Comparison of ENCODE assay signal across 26 cellular contexts in the genomic region with DNA sequence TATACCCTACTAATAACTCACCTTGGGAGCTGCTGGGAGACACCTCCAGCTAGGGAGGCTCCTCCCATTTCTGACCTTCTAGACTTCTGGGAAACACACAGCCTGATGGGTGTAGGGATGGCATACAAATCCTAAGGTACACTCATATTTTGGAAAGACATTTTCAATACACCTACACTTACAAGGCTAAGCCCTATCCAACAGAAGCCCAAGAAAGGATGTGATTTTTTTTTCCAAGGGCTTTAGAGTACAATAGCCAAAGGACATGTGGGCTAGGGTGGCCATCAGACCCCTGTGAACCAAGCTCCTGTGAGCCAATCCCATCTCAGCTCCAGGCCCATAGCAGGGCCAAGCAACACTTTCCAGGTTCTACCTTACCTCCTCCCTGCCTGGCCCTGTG.
DNase-seq lines count a peak whose midpoint lies in the region; ATAC-seq and TF ChIP-seq lines count a peak whose summit lies in the region.
"Had no signal": no experiment of that assay in that cellular context is flagged by ENCODE, and none has a peak within 500 bp of the region (broad histone marks: within the 10 kb centered on the region; RNA-seq: fewer than 3 reads in every experiment).

No MANE protein-coding gene starts in this region.

- peaks cover 35% of the 10 kb centered on the region for H3K36me3 Mint-ChIP-seq in CD4-positive, alpha-beta T cell (ENCODE audit: low read depth)
- H3K36me3 Mint-ChIP-seq in effector memory CD8-positive, alpha-beta T cell (ENCODE audit: insufficient read depth) = peaks cover 8% of the 10 kb centered on the region

- H3K27ac Mint-ChIP-seq in CD4-positive, alpha-beta T cell = peak overlapping the region; percentile 70
- peak overlapping the region; percentile 44 to 84 for H3K27ac Mint-ChIP-seq in effector memory CD8-positive, alpha-beta T cell
- H3K27ac Mint-ChIP-seq: IgD-negative memory B cell had no signal

- H3K4me1 Mint-ChIP-seq in CD4-positive, alpha-beta T cell (ENCODE audit: low read depth) = peaks cover 50% of the 10 kb centered on the region
- H3K4me1 Mint-ChIP-seq in effector memory CD8-positive, alpha-beta T cell (ENCODE audit: low read depth in 2 of 2) = peaks cover 30 to 40% of the 10 kb centered on the region in 2 donors

- intact Hi-C loops in CD4-positive, alpha-beta T cell (cut with DNase I, micrococcal nuclease) = no loop called here
- intact Hi-C loops in mucosa of descending colon (cut with DNase I, micrococcal nuclease) = no loop called here

- H3K36me3 ChIP-seq in HEK293 (ENCODE audit: control insufficient read depth in 2 of 2, insufficient read depth in 1 of 2, low read length in 2 of 2) = peaks cover 15 to 59% of the 10 kb centered on the region in 2 experiments
- H3K36me3 ChIP-seq in mucosa of descending colon (ENCODE audit: low read depth) = no peaks in the 10 kb centered on the region

- H3K9me3 Mint-ChIP-seq in CD4-positive, alpha-beta T cell = no peaks in the 10 kb centered on the region
- no peaks in the 10 kb centered on the region for H3K9me3 Mint-ChIP-seq in effector memory CD8-positive, alpha-beta T cell
- H3K9me3 Mint-ChIP-seq: IgD-negative memory B cell had no signal

- no peaks in the 10 kb centered on the region for H3K27me3 Mint-ChIP-seq in CD4-positive, alpha-beta T cell
- H3K27me3 Mint-ChIP-seq in effector memory CD8-positive, alpha-beta T cell = no peaks in the 10 kb centered on the region
- H3K27me3 Mint-ChIP-seq: IgD-negative memory B cell had no signal

- H3K4me1 ChIP-seq in HEK293 (ENCODE audit: control insufficient read depth, insufficient read depth, low read length) = no peaks in the 10 kb centered on the region
- H3K4me1 ChIP-seq in mucosa of descending colon (ENCODE audit: low read depth) = peaks cover 23% of the 10 kb centered on the region

- CTCF ChIA-PET in CD4-positive, alpha-beta T cell (lab: Charles Lee) = no interaction called here
- CTCF ChIA-PET in HEK293 (lab: Yijun Ruan, JAX) = no interaction called here

- no peak for ATAC-seq in CD4-positive, alpha-beta T cell (ENCODE audit: poor library complexity)
- no peak for ATAC-seq in effector memory CD8-positive, alpha-beta T cell (replicated peaks)
- ATAC-seq in mucosa of descending colon (peak; percentile 7), GM21447 (IDR thresholded peaks at IDR 0.05; ENCODE audit: unreplicated experiment) (no peak), HG03045 (IDR thresholded peaks at IDR 0.05; ENCODE audit: unreplicated experiment) (no peak)

- H3K27ac ChIP-seq in CD4-positive, alpha-beta T cell (ENCODE audit: low read depth, low read length) = no peak overlapping the region
- H3K27ac ChIP-seq in HEK293 (ENCODE audit: extremely low read depth, low read depth, low read length) = no peak overlapping the region; the same call in 1 of the 2 replicates
- H3K27ac ChIP-seq: C4-2B, GM23248 had no signal

- DNase-seq in CD4-positive, alpha-beta T cell = no peak
- DNase-seq in effector memory CD8-positive, alpha-beta T cell = no peak
- no peak for DNase-seq in mucosa of descending colon
- no peak for DNase-seq in inferior parietal cortex (ENCODE audit: extremely low spot score)
- no peak for DNase-seq in SKM-1 treated with dmso at 0.1 percent for 144 hours (lab: John Stamatoyannopoulos, UW; ENCODE audit: unreplicated experiment)
- DNase-seq: AML-193, COR-L47, DMS 273 treated with DMSO at 0.1 percent for 48 hours, GDM1, GM23248, HCEC 1CT, Kasumi-1, MG63, NCI-H1048, NCI-H1436, NCI-H1930, NCI-H446 treated with DMSO at 0.1 percent for 48 hours, NCI-H748 treated with DMSO at 0.1 percent for 48 hours, OCI-M1, SHP77 treated with DMSO at 0.1 percent for 48 hours, SK-N-SH had no signal

- H3K27me3 ChIP-seq in CD4-positive, alpha-beta T cell (ENCODE audit: control insufficient read depth, insufficient read depth, low read length) = no peaks in the 10 kb centered on the region
- H3K27me3 ChIP-seq: MG63 had no signal

- no peak overlapping the region for H3K4me3 Mint-ChIP-seq in CD4-positive, alpha-beta T cell
- H3K4me3 Mint-ChIP-seq in effector memory CD8-positive, alpha-beta T cell = no peak overlapping the region
- H3K4me3 Mint-ChIP-seq: IgD-negative memory B cell had no signal

- H3K4me3 ChIP-seq in HEK293 (ENCODE audit: low read depth, low read length) (no peak overlapping the region), mucosa of descending colon (no peak overlapping the region)
- H3K4me3 ChIP-seq: GM23248, MG63 had no signal

- no peaks in the 10 kb centered on the region for H3K9me3 ChIP-seq in CD4-positive, alpha-beta T cell (ENCODE audit: control insufficient read depth, low read length)
- H3K9me3 ChIP-seq in HEK293 (ENCODE audit: control insufficient read depth, insufficient read depth, low read depth, low read length) = no peaks in the 10 kb centered on the region
- no peaks in the 10 kb centered on the region for H3K9me3 ChIP-seq in mucosa of descending colon
- H3K9me3 ChIP-seq: MG63, SK-N-SH had no signal

- no peak for TF ChIP-seq CTCF in CD4-positive, alpha-beta T cell (IDR thresholded peaks at IDR 0.05)
- no peak for TF ChIP-seq CTCF in HEK293 (tag by site-specific recombination; IDR thresholded peaks at IDR 0.05)
- TF ChIP-seq CTCF in mucosa of descending colon (IDR thresholded peaks at IDR 0.05) = no peak

- POLR2A ChIA-PET in CD4-positive, alpha-beta T cell (lab: Charles Lee) = no interaction called here
- POLR2A ChIA-PET in HEK293 (lab: Yijun Ruan, JAX) = no interaction called here

TF ChIP-seq in HEK293, 187 proteins besides CTCF, POLR2A, EP300 and RAD21:
- TF ChIP-seq PRDM10 (tag by site-specific recombination; IDR thresholded peaks at IDR 0.05) (peak; percentile 91), KLF8 (tag by site-specific recombination; IDR thresholded peaks at IDR 0.05) (no peak), ZNF777 (tag by site-specific recombination; IDR thresholded peaks at IDR 0.05; ENCODE audit: borderline replicate concordance) (no peak), PRDM4 (tag by site-specific recombination; IDR thresholded peaks at IDR 0.05) (no peak), SCRT1 (tag by site-specific recombination; IDR thresholded peaks at IDR 0.05; ENCODE audit: borderline replicate concordance) (no peak), ZNF350 (tag by site-specific recombination; IDR thresholded peaks at IDR 0.05) (no peak)
